Comparison of ENCODE assay signal across 12 cellular contexts in genomic region chr6:13470240-13471140, GRCh38. TPM values are rescaled to one million over a fixed set of nuclear protein-coding genes. Genes with fewer than 3 reads are reported as not detected.
DNase-seq lines count a peak whose midpoint lies in the region; ATAC-seq and TF ChIP-seq lines count a peak whose summit lies in the region.
"Had no signal": no experiment of that assay in that cellular context is flagged by ENCODE, and none has a peak within 500 bp of the region (broad histone marks: within the 10 kb centered on the region; RNA-seq: fewer than 3 reads in every experiment).

No MANE protein-coding gene starts in this region.

- WGBS in adrenal gland, 4 donors: 62 to 71% (median 64%) methylated on average over 7 to 10 of the region's 10 CpGs

- H3K27ac ChIP-seq in OCI-LY7 (ENCODE audit: low read depth, low read length, poor library complexity, severe bottlenecking) (no peak overlapping the region), adrenal gland (peak overlapping the region in 1 of 5 donors; percentile 22), PC-3 (ENCODE audit: low read length) (no peak overlapping the region)
- H3K27ac ChIP-seq: VCaP had no signal

- no peak overlapping the region for H2AFZ ChIP-seq in OCI-LY7 (ENCODE audit: low read length)
- H2AFZ ChIP-seq in PC-3 (ENCODE audit: low read length): no peak overlapping the region

- H3K4me1 ChIP-seq in OCI-LY7 (ENCODE audit: insufficient read depth, low read length, poor library complexity, severe bottlenecking): peaks cover 57% of the 10 kb centered on the region
- H3K4me1 ChIP-seq in adrenal gland (replicated peaks in 1 of 2): peaks cover 0 to 4% of the 10 kb centered on the region in 2 donors
- peaks cover 33% of the 10 kb centered on the region for H3K4me1 ChIP-seq in PC-3 (ENCODE audit: insufficient read depth, low read length)

- H3K27me3 ChIP-seq in adrenal gland (no peaks in the 10 kb centered on the region), PC-3 (ENCODE audit: low read length) (no peaks in the 10 kb centered on the region)

- H3F3A ChIP-seq in PC-3 (ENCODE audit: low read length, unreplicated experiment): no peaks in the 10 kb centered on the region

- DNase-seq in D341Med (ENCODE audit: low spot score) (peak; percentile 85), OCI-LY7 (ENCODE audit: low spot score) (no peak), globus pallidus (ENCODE audit: low spot score) (peak; percentile 83), occipital lobe (lab: John Stamatoyannopoulos, UW) (peak; percentile 50), adrenal gland (no peak), NOMO-1 treated with DMSO at 0.1 percent for 48 hours (lab: John Stamatoyannopoulos, UW; ENCODE audit: unreplicated experiment) (no peak), PC-3 (no peak)
- DNase-seq: cortex of kidney, MV-4-11, SHP77 treated with DMSO at 0.1 percent for 48 hours had no signal

- TF ChIP-seq CTCF in OCI-LY7 (conservative IDR thresholded peaks at IDR 0.05; ENCODE audit: low read length) (no peak), adrenal gland (IDR thresholded peaks at IDR 0.05) (no peak), PC-3 (conservative IDR thresholded peaks at IDR 0.05; ENCODE audit: low read depth, low read length) (no peak)

- no peak overlapping the region for H3K9ac ChIP-seq in PC-3 (ENCODE audit: low read length)

- CTCF ChIA-PET in OCI-LY7 (lab: Charles Lee; ENCODE audit: unreplicated experiment) (no interaction called here), PC-3 (lab: Charles Lee) (no interaction called here)

- H4K20me1 ChIP-seq in OCI-LY7 (ENCODE audit: insufficient read depth, low read length) (no peaks in the 10 kb centered on the region; the same call in 1 of the 2 replicates), PC-3 (ENCODE audit: low read length) (no peaks in the 10 kb centered on the region)

- H3K4me3 ChIP-seq in OCI-LY7 (ENCODE audit: low read depth, low read length, poor library complexity, severe bottlenecking) (no peak overlapping the region), adrenal gland (no peak overlapping the region), PC-3 (ENCODE audit: low read length) (no peak overlapping the region)

- POLR2A ChIA-PET in OCI-LY7 (lab: Charles Lee) (no interaction called here), PC-3 (lab: Charles Lee; ENCODE audit: unreplicated experiment) (no interaction called here)

- no TSS peak for BruUV-seq in OCI-LY7 (replicated peaks; lab: Mats Ljungman, UMichigan)
- BruUV-seq in PC-3 (replicated peaks; lab: Mats Ljungman, UMichigan): no TSS peak

- H3K4me2 ChIP-seq in OCI-LY7 (ENCODE audit: low read length): peak overlapping the region; percentile 32
- no peak overlapping the region for H3K4me2 ChIP-seq in PC-3 (ENCODE audit: low read length)

- H3K36me3 ChIP-seq in OCI-LY7 (ENCODE audit: insufficient read depth, low read length) (peaks cover 67% of the 10 kb centered on the region), adrenal gland (replicated peaks in 1 of 2) (no peaks in the 10 kb centered on the region), PC-3 (ENCODE audit: low read depth, low read length) (peaks cover 11% of the 10 kb centered on the region; the same call in 1 of the 2 replicates)

- TF ChIP-seq POLR2A in adrenal gland (IDR thresholded peaks at IDR 0.05): no peak

- no peaks in the 10 kb centered on the region for H3K9me3 ChIP-seq in OCI-LY7 (ENCODE audit: low read length)
- H3K9me3 ChIP-seq in adrenal gland (replicated peaks in 1 of 3): no peaks in the 10 kb centered on the region
- no peaks in the 10 kb centered on the region for H3K9me3 ChIP-seq in PC-3 (ENCODE audit: low read length)

- H3K9me2 ChIP-seq in OCI-LY7 (ENCODE audit: insufficient read depth, low read length) (no peaks in the 10 kb centered on the region), PC-3 (replicated peaks; ENCODE audit: low read length) (no peaks in the 10 kb centered on the region)

- no peak for ATAC-seq in PC-3
- ATAC-seq: sciatic nerve had no signal

- intact Hi-C loops in OCI-LY7 (cut with micrococcal nuclease; ENCODE audit: unreplicated experiment): no loop called here
- intact Hi-C loops in adrenal gland (cut with DNase I): loop anchor here in 1 of 2 donors (10.0 kb wide), 1 partner anchor 116 kb away; no protein-coding TSS in a partner anchor
- intact Hi-C loops in PC-3 (cut with micrococcal nuclease): no loop called here

- peaks cover 59% of the 10 kb centered on the region for H3K79me2 ChIP-seq in OCI-LY7 (ENCODE audit: insufficient read depth, low read depth, low read length)
- H3K79me2 ChIP-seq in PC-3 (ENCODE audit: low read length): peaks cover 49% of the 10 kb centered on the region

RNA-seq across cellular contexts. Expression of gene GFOD1, which starts 16.9 kb away (rescaled TPM):
- total RNA-seq in OCI-LY7 (2014; rRNA removed; shearing (Covaris generic)): 19.7 and 22.6 TPM in 2 replicates
- total RNA-seq in OCI-LY7 (2022) (34.4 and 35.0 TPM in 2 replicates), occipital lobe (38.2 TPM), adrenal gland (1 to 10 TPM; 3.7 to 7.7 (median 5.2) TPM), PC-3 (2014; rRNA removed) (16.0 and 21.8 TPM in 2 replicates)
- polyA plus RNA-seq in adrenal gland: 1 to 10 TPM; 1.9 to 4.3 (median 3.3) TPM

Comparison
In these comparisons a context has a peak if more than half of its experiments do, and no peak if none do; other contexts are left out.
1. DNase-seq: peak in D341Med (single experiment), globus pallidus (single experiment) and occipital lobe (single experiment); none in OCI-LY7 (single experiment), adrenal gland (0 of 7), NOMO-1 treated with DMSO at 0.1 percent for 48 hours (single experiment) and PC-3 (single experiment).